ENCODE assay signal across 1 cellular context in the genomic region with DNA sequence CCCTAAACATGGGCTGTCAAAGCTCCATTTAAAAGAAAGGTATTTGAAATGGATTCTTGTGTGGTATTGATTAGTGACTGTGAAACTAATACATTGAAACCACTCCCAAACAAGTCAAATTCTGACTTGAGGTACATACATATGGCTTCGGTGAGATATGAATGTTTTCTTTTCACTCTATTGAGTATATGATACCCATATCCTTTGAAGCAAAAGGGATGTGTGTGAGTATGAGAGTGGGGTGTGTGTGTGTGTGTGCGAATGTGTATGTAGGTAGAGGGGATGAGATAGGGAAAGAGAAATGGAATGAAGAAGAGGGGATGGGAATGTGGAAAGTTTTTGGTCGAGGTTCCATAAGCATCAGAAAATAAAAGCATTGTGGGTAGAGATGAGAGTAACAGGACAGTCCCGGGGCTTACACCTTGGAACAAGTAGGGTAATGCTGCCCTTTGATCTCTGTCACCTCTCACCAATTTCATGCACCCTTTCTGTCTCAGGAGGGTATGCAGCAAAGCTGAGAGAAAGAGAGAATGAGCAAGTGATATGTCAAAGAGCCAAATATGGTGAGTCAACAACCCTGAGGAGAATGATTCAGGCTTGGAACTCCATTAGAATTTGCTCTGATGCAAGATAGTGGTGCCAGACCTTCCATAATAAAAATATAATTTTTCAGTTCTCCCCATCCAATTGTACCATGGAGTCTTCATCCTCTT.
A peak's percentile ranks its signal among the peaks of the same experiment; 100 is the strongest.
TF ChIP-seq lines count a peak whose summit lies in the region.

No MANE protein-coding gene starts in this region.

TF ChIP-seq in K562, 482 proteins besides CTCF, POLR2A, EP300 and RAD21 (continued from another document and continues in another):
- TF ChIP-seq HCFC1 (IDR thresholded peaks at IDR 0.05; ENCODE audit: low read depth, low read length) (no peak), DDX20 (tag; IDR thresholded peaks at IDR 0.05; ENCODE audit: low read depth) (no peak), ZNF274 (IDR thresholded peaks at IDR 0.05; ENCODE audit: borderline replicate concordance, low read depth, low read length) (no peak), GABPA (tag; conservative IDR thresholded peaks at IDR 0.05; ENCODE audit: low read depth) (no peak), MAFG (tag; conservative IDR thresholded peaks at IDR 0.05) (peak; percentile 36), NUFIP1 (IDR thresholded peaks at IDR 0.05; ENCODE audit: partially characterized antibody) (peak; percentile 55), XRCC3 (IDR thresholded peaks at IDR 0.05) (no peak), ARID2 (IDR thresholded peaks at IDR 0.05) (0 out of 2 replicates have a peak, but pooled peaks have one; percentile 29), RB1 (IDR thresholded peaks at IDR 0.05; ENCODE audit: low read depth) (no peak), DPF2 (IDR thresholded peaks at IDR 0.05) (peak; percentile 51), NCOA1 (IDR thresholded peaks at IDR 0.05; ENCODE audit: low read depth) (no peak), SMAD3 (CRISPR knock-in tag; conservative IDR thresholded peaks at IDR 0.05) (no peak), EHMT2 (IDR thresholded peaks at IDR 0.05) (peak; percentile 78), POLR3A (IDR thresholded peaks at IDR 0.05; ENCODE audit: borderline replicate concordance, extremely low read depth, insufficient read depth, insufficient read length) (no peak), MBD2 (IDR thresholded peaks at IDR 0.05; ENCODE audit: borderline replicate concordance, low read depth) (no peak), U2AF2 (optimal IDR thresholded peaks at IDR 0.05; ENCODE audit: low read depth, low read length) (no peak), RAD51 (IDR thresholded peaks at IDR 0.05; ENCODE audit: borderline replicate concordance, low read depth) (no peak)
- TF ChIP-seq, protein P1, sequence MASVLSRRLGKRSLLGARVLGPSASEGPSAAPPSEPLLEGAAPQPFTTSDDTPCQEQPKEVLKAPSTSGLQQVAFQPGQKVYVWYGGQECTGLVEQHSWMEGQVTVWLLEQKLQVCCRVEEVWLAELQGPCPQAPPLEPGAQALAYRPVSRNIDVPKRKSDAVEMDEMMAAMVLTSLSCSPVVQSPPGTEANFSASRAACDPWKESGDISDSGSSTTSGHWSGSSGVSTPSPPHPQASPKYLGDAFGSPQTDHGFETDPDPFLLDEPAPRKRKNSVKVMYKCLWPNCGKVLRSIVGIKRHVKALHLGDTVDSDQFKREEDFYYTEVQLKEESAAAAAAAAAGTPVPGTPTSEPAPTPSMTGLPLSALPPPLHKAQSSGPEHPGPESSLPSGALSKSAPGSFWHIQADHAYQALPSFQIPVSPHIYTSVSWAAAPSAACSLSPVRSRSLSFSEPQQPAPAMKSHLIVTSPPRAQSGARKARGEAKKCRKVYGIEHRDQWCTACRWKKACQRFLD (CRISPR knock-in tag; IDR thresholded peaks at IDR 0.05), result no peak
- TF ChIP-seq, protein P2, sequence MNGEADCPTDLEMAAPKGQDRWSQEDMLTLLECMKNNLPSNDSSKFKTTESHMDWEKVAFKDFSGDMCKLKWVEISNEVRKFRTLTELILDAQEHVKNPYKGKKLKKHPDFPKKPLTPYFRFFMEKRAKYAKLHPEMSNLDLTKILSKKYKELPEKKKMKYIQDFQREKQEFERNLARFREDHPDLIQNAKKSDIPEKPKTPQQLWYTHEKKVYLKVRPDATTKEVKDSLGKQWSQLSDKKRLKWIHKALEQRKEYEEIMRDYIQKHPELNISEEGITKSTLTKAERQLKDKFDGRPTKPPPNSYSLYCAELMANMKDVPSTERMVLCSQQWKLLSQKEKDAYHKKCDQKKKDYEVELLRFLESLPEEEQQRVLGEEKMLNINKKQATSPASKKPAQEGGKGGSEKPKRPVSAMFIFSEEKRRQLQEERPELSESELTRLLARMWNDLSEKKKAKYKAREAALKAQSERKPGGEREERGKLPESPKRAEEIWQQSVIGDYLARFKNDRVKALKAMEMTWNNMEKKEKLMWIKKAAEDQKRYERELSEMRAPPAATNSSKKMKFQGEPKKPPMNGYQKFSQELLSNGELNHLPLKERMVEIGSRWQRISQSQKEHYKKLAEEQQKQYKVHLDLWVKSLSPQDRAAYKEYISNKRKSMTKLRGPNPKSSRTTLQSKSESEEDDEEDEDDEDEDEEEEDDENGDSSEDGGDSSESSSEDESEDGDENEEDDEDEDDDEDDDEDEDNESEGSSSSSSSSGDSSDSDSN (IDR thresholded peaks at IDR 0.05; ENCODE audit: borderline replicate concordance in 1 of 2, low read depth in 2 of 2, low read length in 2 of 2), result no peak
- TF ChIP-seq, protein P3, sequence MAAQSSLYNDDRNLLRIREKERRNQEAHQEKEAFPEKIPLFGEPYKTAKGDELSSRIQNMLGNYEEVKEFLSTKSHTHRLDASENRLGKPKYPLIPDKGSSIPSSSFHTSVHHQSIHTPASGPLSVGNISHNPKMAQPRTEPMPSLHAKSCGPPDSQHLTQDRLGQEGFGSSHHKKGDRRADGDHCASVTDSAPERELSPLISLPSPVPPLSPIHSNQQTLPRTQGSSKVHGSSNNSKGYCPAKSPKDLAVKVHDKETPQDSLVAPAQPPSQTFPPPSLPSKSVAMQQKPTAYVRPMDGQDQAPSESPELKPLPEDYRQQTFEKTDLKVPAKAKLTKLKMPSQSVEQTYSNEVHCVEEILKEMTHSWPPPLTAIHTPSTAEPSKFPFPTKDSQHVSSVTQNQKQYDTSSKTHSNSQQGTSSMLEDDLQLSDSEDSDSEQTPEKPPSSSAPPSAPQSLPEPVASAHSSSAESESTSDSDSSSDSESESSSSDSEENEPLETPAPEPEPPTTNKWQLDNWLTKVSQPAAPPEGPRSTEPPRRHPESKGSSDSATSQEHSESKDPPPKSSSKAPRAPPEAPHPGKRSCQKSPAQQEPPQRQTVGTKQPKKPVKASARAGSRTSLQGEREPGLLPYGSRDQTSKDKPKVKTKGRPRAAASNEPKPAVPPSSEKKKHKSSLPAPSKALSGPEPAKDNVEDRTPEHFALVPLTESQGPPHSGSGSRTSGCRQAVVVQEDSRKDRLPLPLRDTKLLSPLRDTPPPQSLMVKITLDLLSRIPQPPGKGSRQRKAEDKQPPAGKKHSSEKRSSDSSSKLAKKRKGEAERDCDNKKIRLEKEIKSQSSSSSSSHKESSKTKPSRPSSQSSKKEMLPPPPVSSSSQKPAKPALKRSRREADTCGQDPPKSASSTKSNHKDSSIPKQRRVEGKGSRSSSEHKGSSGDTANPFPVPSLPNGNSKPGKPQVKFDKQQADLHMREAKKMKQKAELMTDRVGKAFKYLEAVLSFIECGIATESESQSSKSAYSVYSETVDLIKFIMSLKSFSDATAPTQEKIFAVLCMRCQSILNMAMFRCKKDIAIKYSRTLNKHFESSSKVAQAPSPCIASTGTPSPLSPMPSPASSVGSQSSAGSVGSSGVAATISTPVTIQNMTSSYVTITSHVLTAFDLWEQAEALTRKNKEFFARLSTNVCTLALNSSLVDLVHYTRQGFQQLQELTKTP (IDR thresholded peaks at IDR 0.05; ENCODE audit: low read depth in 1 of 2, partially characterized antibody in 2 of 2), result peak in 1 of 2 experiments; percentile 53
- TF ChIP-seq, protein P4, sequence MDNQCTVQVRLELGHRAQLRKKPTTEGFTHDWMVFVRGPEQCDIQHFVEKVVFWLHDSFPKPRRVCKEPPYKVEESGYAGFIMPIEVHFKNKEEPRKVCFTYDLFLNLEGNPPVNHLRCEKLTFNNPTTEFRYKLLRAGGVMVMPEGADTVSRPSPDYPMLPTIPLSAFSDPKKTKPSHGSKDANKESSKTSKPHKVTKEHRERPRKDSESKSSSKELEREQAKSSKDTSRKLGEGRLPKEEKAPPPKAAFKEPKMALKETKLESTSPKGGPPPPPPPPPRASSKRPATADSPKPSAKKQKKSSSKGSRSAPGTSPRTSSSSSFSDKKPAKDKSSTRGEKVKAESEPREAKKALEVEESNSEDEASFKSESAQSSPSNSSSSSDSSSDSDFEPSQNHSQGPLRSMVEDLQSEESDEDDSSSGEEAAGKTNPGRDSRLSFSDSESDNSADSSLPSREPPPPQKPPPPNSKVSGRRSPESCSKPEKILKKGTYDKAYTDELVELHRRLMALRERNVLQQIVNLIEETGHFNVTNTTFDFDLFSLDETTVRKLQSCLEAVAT (IDR thresholded peaks at IDR 0.05), result peak; percentile 69 to 76
- TF ChIP-seq, protein P5, sequence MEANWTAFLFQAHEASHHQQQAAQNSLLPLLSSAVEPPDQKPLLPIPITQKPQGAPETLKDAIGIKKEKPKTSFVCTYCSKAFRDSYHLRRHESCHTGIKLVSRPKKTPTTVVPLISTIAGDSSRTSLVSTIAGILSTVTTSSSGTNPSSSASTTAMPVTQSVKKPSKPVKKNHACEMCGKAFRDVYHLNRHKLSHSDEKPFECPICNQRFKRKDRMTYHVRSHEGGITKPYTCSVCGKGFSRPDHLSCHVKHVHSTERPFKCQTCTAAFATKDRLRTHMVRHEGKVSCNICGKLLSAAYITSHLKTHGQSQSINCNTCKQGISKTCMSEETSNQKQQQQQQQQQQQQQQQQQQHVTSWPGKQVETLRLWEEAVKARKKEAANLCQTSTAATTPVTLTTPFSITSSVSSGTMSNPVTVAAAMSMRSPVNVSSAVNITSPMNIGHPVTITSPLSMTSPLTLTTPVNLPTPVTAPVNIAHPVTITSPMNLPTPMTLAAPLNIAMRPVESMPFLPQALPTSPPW (CRISPR knock-in tag; IDR thresholded peaks at IDR 0.05), result peak; percentile 9; the same call in 1 of the 2 replicates
- TF ChIP-seq, protein P6, sequence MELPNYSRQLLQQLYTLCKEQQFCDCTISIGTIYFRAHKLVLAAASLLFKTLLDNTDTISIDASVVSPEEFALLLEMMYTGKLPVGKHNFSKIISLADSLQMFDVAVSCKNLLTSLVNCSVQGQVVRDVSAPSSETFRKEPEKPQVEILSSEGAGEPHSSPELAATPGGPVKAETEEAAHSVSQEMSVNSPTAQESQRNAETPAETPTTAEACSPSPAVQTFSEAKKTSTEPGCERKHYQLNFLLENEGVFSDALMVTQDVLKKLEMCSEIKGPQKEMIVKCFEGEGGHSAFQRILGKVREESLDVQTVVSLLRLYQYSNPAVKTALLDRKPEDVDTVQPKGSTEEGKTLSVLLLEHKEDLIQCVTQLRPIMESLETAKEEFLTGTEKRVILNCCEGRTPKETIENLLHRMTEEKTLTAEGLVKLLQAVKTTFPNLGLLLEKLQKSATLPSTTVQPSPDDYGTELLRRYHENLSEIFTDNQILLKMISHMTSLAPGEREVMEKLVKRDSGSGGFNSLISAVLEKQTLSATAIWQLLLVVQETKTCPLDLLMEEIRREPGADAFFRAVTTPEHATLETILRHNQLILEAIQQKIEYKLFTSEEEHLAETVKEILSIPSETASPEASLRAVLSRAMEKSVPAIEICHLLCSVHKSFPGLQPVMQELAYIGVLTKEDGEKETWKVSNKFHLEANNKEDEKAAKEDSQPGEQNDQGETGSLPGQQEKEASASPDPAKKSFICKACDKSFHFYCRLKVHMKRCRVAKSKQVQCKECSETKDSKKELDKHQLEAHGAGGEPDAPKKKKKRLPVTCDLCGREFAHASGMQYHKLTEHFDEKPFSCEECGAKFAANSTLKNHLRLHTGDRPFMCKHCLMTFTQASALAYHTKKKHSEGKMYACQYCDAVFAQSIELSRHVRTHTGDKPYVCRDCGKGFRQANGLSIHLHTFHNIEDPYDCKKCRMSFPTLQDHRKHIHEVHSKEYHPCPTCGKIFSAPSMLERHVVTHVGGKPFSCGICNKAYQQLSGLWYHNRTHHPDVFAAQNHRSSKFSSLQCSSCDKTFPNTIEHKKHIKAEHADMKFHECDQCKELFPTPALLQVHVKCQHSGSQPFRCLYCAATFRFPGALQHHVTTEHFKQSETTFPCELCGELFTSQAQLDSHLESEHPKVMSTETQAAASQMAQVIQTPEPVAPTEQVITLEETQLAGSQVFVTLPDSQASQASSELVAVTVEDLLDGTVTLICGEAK (IDR thresholded peaks at IDR 0.05), result peak; percentile 25; the same call in 1 of the 2 replicates
- TF ChIP-seq, protein P6 (CRISPR knock-in tag; IDR thresholded peaks at IDR 0.05), result no peak
- TF ChIP-seq, protein P7, sequence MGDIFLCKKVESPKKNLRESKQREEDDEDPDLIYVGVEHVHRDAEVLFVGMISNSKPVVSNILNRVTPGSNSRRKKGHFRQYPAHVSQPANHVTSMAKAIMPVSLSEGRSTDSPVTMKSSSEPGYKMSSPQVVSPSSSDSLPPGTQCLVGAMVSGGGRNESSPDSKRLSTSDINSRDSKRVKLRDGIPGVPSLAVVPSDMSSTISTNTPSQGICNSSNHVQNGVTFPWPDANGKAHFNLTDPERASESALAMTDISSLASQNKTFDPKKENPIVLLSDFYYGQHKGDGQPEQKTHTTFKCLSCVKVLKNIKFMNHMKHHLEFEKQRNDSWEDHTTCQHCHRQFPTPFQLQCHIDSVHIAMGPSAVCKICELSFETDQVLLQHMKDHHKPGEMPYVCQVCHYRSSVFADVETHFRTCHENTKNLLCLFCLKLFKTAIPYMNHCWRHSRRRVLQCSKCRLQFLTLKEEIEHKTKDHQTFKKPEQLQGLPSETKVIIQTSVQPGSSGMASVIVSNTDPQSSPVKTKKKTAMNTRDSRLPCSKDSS (IDR thresholded peaks at IDR 0.05; ENCODE audit: low read depth, partially characterized antibody), result no peak
